In genomic region chr22:34004058-34004457, GRCh38 we compare ENCODE assay signal across 34 cellular contexts.
"Had no signal": no experiment of that assay in that cellular context is flagged by ENCODE, and none has a peak within 500 bp of the region (broad histone marks: within the 10 kb centered on the region; RNA-seq: fewer than 3 reads in every experiment).

No MANE protein-coding gene starts in this region.

- H3K4me1 ChIP-seq: body of pancreas, colonic mucosa had no signal

- H3K9me3 Mint-ChIP-seq: activated CD4-positive, alpha-beta T cell treated with anti-CD3 and anti-CD28 coated beads, Interleukin-2, amount 10 ng/mL, durations not matched to agents 24 days and 14 days had no signal

- H3K4me1 Mint-ChIP-seq: activated B cell treated with CpG ODN at 0.5 μM for 24 hours; activated CD4-positive, alpha-beta T cell treated with anti-CD3 and anti-CD28 coated beads for 36 hours; activated CD4-positive, alpha-beta T cell treated with anti-CD3 and anti-CD28 coated beads, Interleukin-2, amount 10 ng/mL, durations not matched to agents 24 days and 14 days; activated CD8-positive, alpha-beta memory T cell treated with anti-CD3 and anti-CD28 coated beads, Interleukin-2, amount 10 ng/mL, durations not matched to agents 7 days and 5 days; T-helper 17 cell had no signal

- FAIRE-seq: endometrium, endothelial cell of umbilical vein, frontal cortex had no signal

- H3K36me3 ChIP-seq: cardiac muscle cell, colonic mucosa, esophagus squamous epithelium, WERI-Rb-1 had no signal

- H3K27ac ChIP-seq: body of pancreas, cardiac muscle cell, colonic mucosa, epithelial cell of prostate, esophagus squamous epithelium, WERI-Rb-1 had no signal

- H3K36me3 Mint-ChIP-seq: activated CD8-positive, alpha-beta memory T cell treated with anti-CD3 and anti-CD28 coated beads, Interleukin-2, amount 10 ng/mL, durations not matched to agents 7 days and 5 days had no signal

- H3K9me3 ChIP-seq: colonic mucosa had no signal

- DNase-seq: activated B cell treated with CpG ODN at 0.5 μM for 24 hours; activated CD4-positive, alpha-beta memory T cell treated with anti-CD3 and anti-CD28 coated beads for 36 hours; activated CD4-positive, alpha-beta T cell treated with anti-CD3 and anti-CD28 coated beads for 36 hours; activated CD4-positive, alpha-beta T cell treated with anti-CD3 and anti-CD28 coated beads, Interleukin-2, amount 10 ng/mL, durations not matched to agents 24 days and 14 days; activated CD8-positive, alpha-beta memory T cell treated with anti-CD3 and anti-CD28 coated beads, Interleukin-2, amount 10 ng/mL, durations not matched to agents 7 days and 5 days; activated CD8-positive, alpha-beta memory T cell treated with anti-CD3 and anti-CD28 coated beads, Interleukin-2, amount 50 U/mL, for 4 hours; activated CD8-positive, alpha-beta T cell treated with anti-CD3 and anti-CD28 coated beads, Interleukin-2, amount 10 ng/mL, durations not matched to agents 7 days and 5 days; activated effector memory CD4-positive, alpha-beta T cell treated with anti-CD3 and anti-CD28 coated beads, Interleukin-2, amount 50 U/mL, for 16 hours; activated naive CD4-positive, alpha-beta T cell; activated naive CD4-positive, alpha-beta T cell treated with anti-CD3 and anti-CD28 coated beads, Interleukin-2, amount 50 U/mL, for 16 hours; activated T-cell treated with anti-CD3 and anti-CD28 coated beads, Interleukin-2, amount 50 U/mL, for 1 hour; activated T-cell treated with anti-CD3 and anti-CD28 coated beads, Interleukin-2, amount 50 U/mL, for 48 hours; amniotic stem cell; aorta; body of pancreas; central memory CD4-positive, alpha-beta T cell; cerebellar nuclear complex; colonic mucosa; effector CD8-positive, alpha-beta T cell; esophagus squamous epithelium; head of caudate nucleus; T-helper 1 cell; T-helper 17 cell; T1000; WERI-Rb-1 had no signal

- H3K4me3 ChIP-seq: body of pancreas, cardiac muscle cell, colonic mucosa, esophagus squamous epithelium had no signal

- H3K27ac Mint-ChIP-seq: activated B cell treated with CpG ODN at 0.5 μM for 24 hours; activated CD4-positive, alpha-beta memory T cell treated with anti-CD3 and anti-CD28 coated beads for 36 hours; activated CD4-positive, alpha-beta T cell treated with anti-CD3 and anti-CD28 coated beads for 36 hours; activated CD4-positive, alpha-beta T cell treated with anti-CD3 and anti-CD28 coated beads, Interleukin-2, amount 10 ng/mL, durations not matched to agents 24 days and 14 days; activated CD8-positive, alpha-beta memory T cell treated with anti-CD3 and anti-CD28 coated beads, Interleukin-2, amount 10 ng/mL, durations not matched to agents 7 days and 5 days; activated CD8-positive, alpha-beta T cell treated with anti-CD3 and anti-CD28 coated beads, Interleukin-2, amount 10 ng/mL, durations not matched to agents 7 days and 5 days; activated naive CD8-positive, alpha-beta T cell; activated T-helper 1 cell treated with anti-CD3 and anti-CD28 coated beads, Interleukin-12 subunit alpha, Interleukin-12 subunit beta, Interleukin-2, Interleukin-4 antibody, amounts not matched to agents 30 ng/mL and 10 ng/mL and 1 ng/mL, durations not matched to agents 14 hours and 24 hours and 36 hours; activated T-helper 2 cell treated with anti-CD3 and anti-CD28 coated beads, Interferon-gamma antibody, Interleukin-2, Interleukin-4, amounts not matched to agents 10 μg/mL and 5 μg/mL and 100 μg/mL, durations not matched to agents 14 hours and 24 hours and 36 hours; T-helper 17 cell; T-helper 2 cell treated with Interferon-gamma antibody and Interleukin-4, amounts not matched to agents 5 μg/mL and 100 μg/mL, for 36 hours had no signal

- H3K27me3 ChIP-seq: body of pancreas, cardiac muscle cell, colonic mucosa, esophagus squamous epithelium had no signal

- H3K27me3 Mint-ChIP-seq: activated CD4-positive, alpha-beta memory T cell treated with anti-CD3 and anti-CD28 coated beads for 36 hours; activated CD4-positive, alpha-beta T cell treated with anti-CD3 and anti-CD28 coated beads for 36 hours; activated CD4-positive, alpha-beta T cell treated with anti-CD3 and anti-CD28 coated beads, Interleukin-2, amount 10 ng/mL, durations not matched to agents 24 days and 14 days; activated CD8-positive, alpha-beta memory T cell treated with anti-CD3 and anti-CD28 coated beads, Interleukin-2, amount 10 ng/mL, durations not matched to agents 7 days and 5 days; T-helper 17 cell had no signal

- H3K4me3 Mint-ChIP-seq: activated B cell treated with CpG ODN at 0.5 μM for 24 hours; activated CD4-positive, alpha-beta memory T cell treated with anti-CD3 and anti-CD28 coated beads for 36 hours; activated CD4-positive, alpha-beta T cell treated with anti-CD3 and anti-CD28 coated beads for 36 hours; activated CD4-positive, alpha-beta T cell treated with anti-CD3 and anti-CD28 coated beads, Interleukin-2, amount 10 ng/mL, durations not matched to agents 24 days and 14 days; activated CD8-positive, alpha-beta memory T cell treated with anti-CD3 and anti-CD28 coated beads, Interleukin-2, amount 10 ng/mL, durations not matched to agents 7 days and 5 days; activated CD8-positive, alpha-beta T cell treated with anti-CD3 and anti-CD28 coated beads, Interleukin-2, amount 10 ng/mL, durations not matched to agents 7 days and 5 days; activated naive CD8-positive, alpha-beta T cell; activated T-helper 1 cell treated with anti-CD3 and anti-CD28 coated beads, Interleukin-12 subunit alpha, Interleukin-12 subunit beta, Interleukin-2, Interleukin-4 antibody, amounts not matched to agents 30 ng/mL and 10 ng/mL and 1 ng/mL, durations not matched to agents 14 hours and 24 hours and 36 hours; T-helper 17 cell; T-helper 2 cell treated with Interferon-gamma antibody and Interleukin-4, amounts not matched to agents 5 μg/mL and 100 μg/mL, for 36 hours had no signal
